Comparison of ENCODE assay signal across 27 cellular contexts in the genomic region with DNA sequence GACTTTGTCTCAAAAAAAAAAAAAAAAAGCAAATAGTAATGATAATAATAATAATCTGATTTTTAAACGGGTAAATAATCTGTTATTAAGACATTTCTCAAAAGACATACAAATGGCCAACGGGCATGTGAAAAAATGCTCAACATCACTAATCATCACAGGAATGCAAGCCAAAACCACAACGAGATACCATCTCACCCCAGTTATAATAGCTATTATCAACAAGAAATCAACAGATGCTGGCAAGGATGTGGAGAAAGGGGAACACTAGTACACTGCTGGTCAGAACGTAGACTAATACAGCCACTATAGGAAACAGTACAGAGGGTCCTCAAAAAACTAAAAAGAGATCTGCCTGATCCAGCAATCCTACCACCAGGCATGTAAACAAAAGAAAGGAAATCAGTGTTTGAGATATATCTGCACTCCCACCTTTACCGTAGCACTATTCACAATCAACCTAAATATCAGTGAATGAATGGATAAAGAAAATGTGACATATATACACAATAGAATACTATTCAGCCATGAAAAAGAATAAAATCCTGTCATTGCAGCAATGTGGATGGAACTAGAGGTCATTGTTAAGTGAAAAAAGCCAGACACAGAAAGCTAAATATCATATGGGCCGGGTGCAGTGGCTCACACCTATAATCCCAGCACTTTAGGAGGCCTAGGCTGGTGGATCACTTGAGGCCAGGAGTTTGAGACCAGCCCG. TPM values are rescaled to one million over a fixed set of nuclear protein-coding genes. Genes with fewer than 3 reads are reported as not detected.
DNase-seq lines count a peak whose midpoint lies in the region; ATAC-seq, FAIRE-seq and TF ChIP-seq lines count a peak whose summit lies in the region.
"Had no signal": no experiment of that assay in that cellular context is flagged by ENCODE, and none has a peak within 500 bp of the region (broad histone marks: within the 10 kb centered on the region; RNA-seq: fewer than 3 reads in every experiment).

No MANE protein-coding gene starts in this region.

- TF ChIP-seq POLR2A in breast epithelium (IDR thresholded peaks at IDR 0.05) (no peak), GM18505 (IDR thresholded peaks at IDR 0.05; ENCODE audit: borderline replicate concordance, extremely low read depth, insufficient read depth, insufficient read length) (no peak)

- H3K27ac Mint-ChIP-seq in MCF 10A (ENCODE audit: low read depth, unreplicated experiment) (no peak overlapping the region), astrocyte (ENCODE audit: unreplicated experiment) (peak overlapping the region; percentile 35)
- H3K27ac Mint-ChIP-seq in stimulated activated naive B cell treated with anti-CD40 and anti-IgM and Interleukin-4, amounts not matched to agents 10 μg/mL and 1 μg/mL and 100 μg/mL, for 72 hours, result no peak overlapping the region
- H3K27ac Mint-ChIP-seq: mesothelial cell of epicardium had no signal

- H4K20me1 ChIP-seq in astrocyte (ENCODE audit: insufficient read depth, low read length), result peaks cover 96% of the 10 kb centered on the region

- intact Hi-C loops in MCF 10A (cut with micrococcal nuclease), result no loop called here
- intact Hi-C loops in breast epithelium (cut with DNase I; ENCODE audit: low total_unique reads), result no loop called here

- no peaks in the 10 kb centered on the region for H3K36me3 Mint-ChIP-seq in MCF 10A (ENCODE audit: insufficient read depth, unreplicated experiment)
- H3K36me3 Mint-ChIP-seq in astrocyte (ENCODE audit: low read depth, unreplicated experiment), result peaks cover 4% of the 10 kb centered on the region
- peaks cover 9 to 32% of the 10 kb centered on the region in 2 donors for H3K36me3 Mint-ChIP-seq in stimulated activated naive B cell treated with anti-CD40 and anti-IgM and Interleukin-4, amounts not matched to agents 10 μg/mL and 1 μg/mL and 100 μg/mL, for 72 hours

- H3K27me3 Mint-ChIP-seq in MCF 10A (ENCODE audit: insufficient read depth, unreplicated experiment) (no peaks in the 10 kb centered on the region), astrocyte (ENCODE audit: low read depth, unreplicated experiment) (no peaks in the 10 kb centered on the region)
- H3K27me3 Mint-ChIP-seq in stimulated activated naive B cell treated with anti-CD40 and anti-IgM and Interleukin-4, amounts not matched to agents 10 μg/mL and 1 μg/mL and 100 μg/mL, for 72 hours, result no peaks in the 10 kb centered on the region

- H3K9me3 ChIP-seq in breast epithelium (peaks cover 0 to 8% of the 10 kb centered on the region in 2 donors), astrocyte (ENCODE audit: insufficient read depth, low read depth, low read length) (no peaks in the 10 kb centered on the region)
- H3K9me3 ChIP-seq: colonic mucosa had no signal

- H3K27ac ChIP-seq in breast epithelium, result no peak overlapping the region
- no peak overlapping the region for H3K27ac ChIP-seq in astrocyte (ENCODE audit: low read depth, low read length)
- H3K27ac ChIP-seq: 22Rv1, colonic mucosa, upper lobe of right lung had no signal

- peaks cover 97% of the 10 kb centered on the region for H3K79me2 ChIP-seq in astrocyte (ENCODE audit: insufficient read depth, low read length)

- no peak overlapping the region for H2AFZ ChIP-seq in astrocyte (ENCODE audit: low read depth, low read length)

- TF ChIP-seq CTCF in MCF 10A (IDR thresholded peaks at IDR 0.05; ENCODE audit: unreplicated experiment) (no peak), breast epithelium (IDR thresholded peaks at IDR 0.05) (no peak), astrocyte (IDR thresholded peaks at IDR 0.05; ENCODE audit: insufficient read depth, low read depth, low read length) (no peak)

- no peak overlapping the region for H3K9ac ChIP-seq in astrocyte (ENCODE audit: low read length)

- H3K4me1 ChIP-seq in breast epithelium (no peaks in the 10 kb centered on the region), astrocyte (ENCODE audit: insufficient read depth, low read length) (peaks cover 7% of the 10 kb centered on the region)

- CTCF ChIA-PET in MCF 10A (lab: Yijun Ruan, JAX), result interaction anchor here (0.9 to 1.0 kb wide), 2 partner anchors 11 to 26 kb away, joined by 3 to 5 read pairs; no protein-coding TSS in a partner anchor

- FAIRE-seq in astrocyte (lab: Jason Lieb, UNC), result no peak
- FAIRE-seq: endometrium, frontal cortex, H1 had no signal

- H3K4me2 ChIP-seq in astrocyte (ENCODE audit: low read length), result no peak overlapping the region
- H3K4me2 ChIP-seq: smooth muscle cell had no signal

- H3K27me3 ChIP-seq in breast epithelium, result no peaks in the 10 kb centered on the region
- no peaks in the 10 kb centered on the region for H3K27me3 ChIP-seq in astrocyte (ENCODE audit: insufficient read depth, low read length)
- H3K27me3 ChIP-seq: colonic mucosa, upper lobe of right lung had no signal

- H3K4me3 Mint-ChIP-seq in MCF 10A (ENCODE audit: unreplicated experiment), result no peak overlapping the region
- H3K4me3 Mint-ChIP-seq in astrocyte (ENCODE audit: unreplicated experiment), result no peak overlapping the region
- H3K4me3 Mint-ChIP-seq in stimulated activated naive B cell treated with anti-CD40 and anti-IgM and Interleukin-4, amounts not matched to agents 10 μg/mL and 1 μg/mL and 100 μg/mL, for 72 hours, result peak overlapping the region in 1 of 2 donors; percentile 14
- H3K4me3 Mint-ChIP-seq: mesothelial cell of epicardium had no signal

- BruUV-seq in MCF 10A (replicated peaks; lab: Mats Ljungman, UMichigan), result no TSS peak

- H3K36me3 ChIP-seq in breast epithelium, result no peaks in the 10 kb centered on the region
- no peaks in the 10 kb centered on the region for H3K36me3 ChIP-seq in astrocyte (ENCODE audit: insufficient read depth, low read length)
- H3K36me3 ChIP-seq: colonic mucosa, upper lobe of right lung had no signal

- ATAC-seq in stimulated activated naive B cell treated with anti-CD40 and anti-IgM and Interleukin-4, amounts not matched to agents 10 μg/mL and 1 μg/mL and 100 μg/mL, for 72 hours (replicated peaks), result no peak
- no peak for ATAC-seq in GM18505 (IDR thresholded peaks at IDR 0.05; ENCODE audit: unreplicated experiment)
- ATAC-seq: upper lobe of right lung had no signal

- H3K4me1 Mint-ChIP-seq in MCF 10A (ENCODE audit: insufficient read depth, unreplicated experiment), result peaks cover 11% of the 10 kb centered on the region
- peaks cover 11% of the 10 kb centered on the region for H3K4me1 Mint-ChIP-seq in astrocyte (ENCODE audit: low read depth, unreplicated experiment)
- peaks cover 65 to 88% of the 10 kb centered on the region in 2 donors for H3K4me1 Mint-ChIP-seq in stimulated activated naive B cell treated with anti-CD40 and anti-IgM and Interleukin-4, amounts not matched to agents 10 μg/mL and 1 μg/mL and 100 μg/mL, for 72 hours

- H3K9me3 Mint-ChIP-seq in MCF 10A (ENCODE audit: unreplicated experiment) (peaks cover 7% of the 10 kb centered on the region), astrocyte (ENCODE audit: unreplicated experiment) (peaks cover 2% of the 10 kb centered on the region)
- peaks cover 3 to 4% of the 10 kb centered on the region in 2 donors for H3K9me3 Mint-ChIP-seq in stimulated activated naive B cell treated with anti-CD40 and anti-IgM and Interleukin-4, amounts not matched to agents 10 μg/mL and 1 μg/mL and 100 μg/mL, for 72 hours

- POLR2A ChIA-PET in MCF 10A (lab: Yijun Ruan, JAX), result interaction anchor here (0.7 to 1.2 kb wide), 3 partner anchors 22 to 93 kb away, joined by 3 read pairs; no protein-coding TSS in a partner anchor

- DNase-seq in MCF 10A (ENCODE audit: unreplicated experiment) (peak; percentile 31), breast epithelium (ENCODE audit: low spot score in 2 of 2) (no peak), astrocyte (ENCODE audit: low read depth) (peak; percentile 72), foreskin melanocyte (peak; percentile 67), LoVo (ENCODE audit: low spot score) (no peak)
- DNase-seq in stimulated activated naive B cell treated with anti-CD40 and anti-IgM and Interleukin-4, amounts not matched to agents 10 μg/mL and 1 μg/mL and 100 μg/mL, for 72 hours, result no peak
- DNase-seq in activated naive CD4-positive, alpha-beta T cell (lab: John Stamatoyannopoulos, UW), result no peak
- DNase-seq: activated CD4-positive, alpha-beta T cell treated with anti-CD3 and anti-CD28 coated beads, Interleukin-2, amount 50 U/mL, for 4 hours; activated naive CD4-positive, alpha-beta T cell treated with Interleukin-2 at 50 U/mL for 16 hours; activated T-cell treated with anti-CD3 and anti-CD28 coated beads for 4 hours; colonic mucosa; DMS79 treated with DMSO at 0.1 percent for 48 hours; KBM-7; kidney glomerular epithelial cell; NCI-H1048; NCI-H2029 treated with DMSO at 0.1 percent for 48 hours; NCI-H510A; stimulated activated CD4-positive, alpha-beta T cell treated with anti-CD3 and anti-CD28 coated beads, Interleukin-4, amount 100 ng/mL, for 1 hour; T-helper 1 cell; upper lobe of right lung had no signal

- H3K4me3 ChIP-seq in breast epithelium (no peak overlapping the region), astrocyte (ENCODE audit: insufficient read depth, low read depth, low read length) (no peak overlapping the region)
- H3K4me3 ChIP-seq: colonic mucosa, smooth muscle cell, upper lobe of right lung had no signal

RNA-seq across cellular contexts. Expression of a gene that starts 24.9 kb away (rescaled TPM):
- total RNA-seq in MCF 10A (2022) (29.9 and 31.0 TPM in 2 replicates), breast epithelium (1 to 10 TPM; 5.3 to 9.5 (median 8.8) TPM), astrocyte (36.5 and 41.6 TPM in 2 replicates)

RNA-seq across cellular contexts. Expression of a gene that starts 58.1 kb away (rescaled TPM):
- total RNA-seq in MCF 10A (2022), result 13.3 and 15.2 TPM in 2 replicates
- 10 to 100 TPM; 11.1 to 14.4 (median 11.4) TPM for total RNA-seq in breast epithelium
- 20.2 and 21.7 TPM in 2 replicates for total RNA-seq in astrocyte

Comparison
In these comparisons a context has a peak if more than half of its experiments do, and no peak if none do; other contexts are left out.
1. DNase-seq: peak in MCF 10A (single experiment), astrocyte (single experiment) and foreskin melanocyte (single experiment); none in breast epithelium (0 of 2), stimulated activated naive B cell treated with anti-CD40 and anti-IgM and Interleukin-4, amounts not matched to agents 10 μg/mL and 1 μg/mL and 100 μg/mL, for 72 hours (single experiment), activated naive CD4-positive, alpha-beta T cell (0 of 4) and LoVo (single experiment).